1 cellular context compared by ENCODE assay signal in the genomic region with DNA sequence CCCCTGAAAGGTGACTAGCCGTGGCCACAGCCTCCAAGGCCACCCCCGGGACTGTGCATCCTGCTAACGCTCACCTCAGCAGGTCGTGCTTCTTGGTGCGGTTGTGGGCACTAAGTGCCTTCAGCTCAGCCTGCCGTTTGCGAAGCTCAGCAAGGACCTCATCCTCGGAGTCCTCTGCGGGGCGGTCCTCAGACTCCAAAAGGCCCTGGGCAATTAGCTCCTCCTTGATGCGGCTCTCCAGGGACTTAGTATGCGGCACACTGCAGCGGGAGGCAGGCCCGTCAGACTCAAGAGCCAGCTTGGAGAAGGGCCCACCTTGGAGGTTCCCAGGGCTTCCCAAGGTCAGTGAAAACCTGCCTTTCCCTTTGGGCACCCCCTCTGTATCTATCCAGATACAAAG.
TF ChIP-seq lines count a peak whose summit lies in the region.

No MANE protein-coding gene starts in this region.

TF ChIP-seq in HepG2, 621 proteins besides CTCF, POLR2A, EP300 and RAD21:
- TF ChIP-seq ZNF136 (CRISPR knock-in tag; IDR thresholded peaks at IDR 0.05; ENCODE audit: low read depth) (no peak), AGO2 (optimal IDR thresholded peaks at IDR 0.05; ENCODE audit: low read depth, low read length) (peak; percentile 49)
